2 cellular contexts compared by ENCODE assay signal in the genomic region with DNA sequence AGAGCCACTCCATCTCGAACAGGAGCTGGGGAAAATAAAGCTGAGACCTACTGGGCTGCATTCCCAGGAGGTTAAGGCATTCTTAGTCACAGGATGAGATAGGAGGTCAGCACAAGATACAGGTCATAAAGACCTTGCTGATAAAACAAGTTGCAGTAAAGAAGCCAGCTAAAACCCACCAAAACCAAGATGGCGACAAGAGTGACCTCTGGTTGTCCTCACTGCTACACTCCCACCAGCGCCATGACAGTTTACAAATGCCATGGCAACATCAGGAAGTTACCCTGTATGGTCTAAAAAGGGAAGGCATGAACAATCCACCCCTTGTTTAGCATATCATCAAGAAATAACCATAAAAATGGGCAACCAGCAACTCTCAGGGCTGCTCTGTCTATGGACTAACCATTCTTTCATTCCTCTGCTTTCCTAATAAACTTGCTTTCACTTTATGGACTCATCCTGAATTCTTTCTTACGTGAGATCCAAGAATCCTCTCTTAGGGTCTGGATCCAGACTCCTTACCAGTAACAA.
A peak's percentile ranks its signal among the peaks of the same experiment; 100 is the strongest.
TF ChIP-seq lines count a peak whose summit lies in the region.

No MANE protein-coding gene starts in this region.

TF ChIP-seq in K562, 482 proteins besides CTCF, POLR2A, EP300 and RAD21:
- TF ChIP-seq ESRRA (IDR thresholded peaks at IDR 0.05; ENCODE audit: borderline replicate concordance, low read depth): peak; percentile 71; the same call in 1 of the 2 replicates
- peak; percentile 46; the same call in 1 of the 2 replicates for TF ChIP-seq RFX1 (IDR thresholded peaks at IDR 0.05)
TF ChIP-seq in K562: peak in this region for 2; not testable (repeated sequence) for 480.

TF ChIP-seq in HepG2, 621 proteins besides CTCF, POLR2A, EP300 and RAD21:
- TF ChIP-seq MIER3 (CRISPR knock-in tag; IDR thresholded peaks at IDR 0.05; ENCODE audit: borderline replicate concordance) (0 out of 2 replicates have a peak, but pooled peaks have one; percentile 27), RFX3 (CRISPR knock-in tag; IDR thresholded peaks at IDR 0.05) (peak; percentile 61; the same call in 1 of the 2 replicates), ZNF644 (CRISPR knock-in tag; IDR thresholded peaks at IDR 0.05; ENCODE audit: low read depth) (peak; percentile 74), ZNF7 (CRISPR knock-in tag; IDR thresholded peaks at IDR 0.05) (peak; percentile 14; the same call in 1 of the 2 replicates)
